8 cellular contexts compared by ENCODE assay signal in the genomic region with DNA sequence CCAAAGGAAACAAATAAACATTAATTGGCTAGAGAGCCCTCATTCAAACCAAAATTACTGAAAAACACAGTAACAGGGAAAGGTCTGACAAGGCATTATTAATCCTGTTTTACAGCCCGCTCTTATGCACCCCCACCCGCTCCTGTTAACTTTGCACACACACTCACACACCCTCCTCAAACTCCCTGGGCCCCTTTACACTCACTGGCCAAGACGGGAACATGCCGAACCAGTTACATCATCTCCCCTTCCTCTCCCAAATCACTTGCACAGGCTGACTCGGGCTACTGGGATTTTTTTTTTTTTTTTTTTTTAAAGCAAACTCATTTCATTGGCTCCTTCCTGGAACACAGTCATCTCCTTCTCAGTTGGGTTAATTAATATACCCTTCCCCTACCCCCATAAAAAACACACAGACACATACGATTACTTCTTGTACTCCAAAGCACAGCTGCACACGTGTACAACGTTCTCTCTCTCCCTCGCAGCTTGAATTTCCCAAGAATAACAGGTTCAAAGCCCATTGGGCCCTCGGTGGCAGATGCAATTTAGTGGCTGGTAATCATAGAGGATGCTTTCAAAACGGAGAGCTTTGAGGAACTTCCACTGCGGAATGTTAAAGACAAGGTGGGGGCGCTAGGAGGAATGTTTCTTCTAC. TPM values are rescaled to one million over a fixed set of nuclear protein-coding genes. Genes with fewer than 3 reads are reported as not detected.
DNase-seq lines count a peak whose midpoint lies in the region; ATAC-seq and TF ChIP-seq lines count a peak whose summit lies in the region.

No MANE protein-coding gene starts in this region.

- TF ChIP-seq EP300 in tibial nerve (IDR thresholded peaks at IDR 0.05): peak; percentile 72 to 94

- H3K9me3 ChIP-seq in A673 (ENCODE audit: low read depth, low read length, poor library complexity, severe bottlenecking): no peaks in the 10 kb centered on the region
- no peaks in the 10 kb centered on the region for H3K9me3 ChIP-seq in left lung
- no peaks in the 10 kb centered on the region for H3K9me3 ChIP-seq in tibial nerve

- TF ChIP-seq CTCF in A673 (conservative IDR thresholded peaks at IDR 0.05; ENCODE audit: low read depth, low read length) (no peak), brain microvascular endothelial cell (IDR thresholded peaks at IDR 0.05; ENCODE audit: low read depth, low read length, missing control alignments) (no peak), left lung (IDR thresholded peaks at IDR 0.05) (no peak), tibial nerve (IDR thresholded peaks at IDR 0.05) (no peak)

- 28 to 33% methylated on average over 13 of the region's 13 CpGs for WGBS in tibial nerve, 2 donors

- BruUV-seq in A673 (replicated peaks; lab: Mats Ljungman, UMichigan): no TSS peak

- H3K4me1 ChIP-seq in A673 (ENCODE audit: insufficient read depth, low read length, poor library complexity, severe bottlenecking) (peaks cover 62% of the 10 kb centered on the region), left lung (peaks cover 34 to 96% of the 10 kb centered on the region in 2 donors), tibial nerve (peaks cover 0 to 93% (median 66%) of the 10 kb centered on the region in 4 donors)

- in situ Hi-C loops in brain microvascular endothelial cell (cut with HindIII; ENCODE audit: low pct_ligation_motif_present, low sequenced_read_pairs): no loop called here

- CTCF ChIA-PET in A673 (lab: Charles Lee): no interaction called here

- H3K36me3 ChIP-seq in A673 (ENCODE audit: insufficient read depth, low read length, poor library complexity, severe bottlenecking): no peaks in the 10 kb centered on the region
- peaks cover 16% of the 10 kb centered on the region for H3K36me3 ChIP-seq in brain microvascular endothelial cell (replicated peaks)
- H3K36me3 ChIP-seq in left lung: no peaks in the 10 kb centered on the region
- no peaks in the 10 kb centered on the region for H3K36me3 ChIP-seq in tibial nerve

- no peaks in the 10 kb centered on the region for H3K27me3 ChIP-seq in A673 (replicated peaks; ENCODE audit: insufficient read depth, low read depth, low read length, poor library complexity)
- no peaks in the 10 kb centered on the region for H3K27me3 ChIP-seq in brain microvascular endothelial cell (replicated peaks)
- no peaks in the 10 kb centered on the region for H3K27me3 ChIP-seq in left lung
- no peaks in the 10 kb centered on the region for H3K27me3 ChIP-seq in tibial nerve

- intact Hi-C loops in A673 (cut with micrococcal nuclease; ENCODE audit: unreplicated experiment) (no loop called here), left lung (cut with DNase I) (no loop called here)

- peak overlapping the region; percentile 82 for H3K27ac ChIP-seq in A673 (ENCODE audit: low read depth, low read length, poor library complexity, severe bottlenecking)
- peak overlapping the region; percentile 57 for H3K27ac ChIP-seq in brain microvascular endothelial cell
- peak overlapping the region; percentile 61 to 81 for H3K27ac ChIP-seq in left lung
- H3K27ac ChIP-seq in tibial nerve: peak overlapping the region; percentile 58 to 92 (median 80)

- H3K4me3 ChIP-seq in A673 (ENCODE audit: low read depth, low read length, poor library complexity, severe bottlenecking) (peak overlapping the region; percentile 15), brain microvascular endothelial cell (ENCODE audit: low read depth, low read length) (no peak overlapping the region), left lung (no peak overlapping the region), tibial nerve (no peak overlapping the region)

- DNase-seq in A673 (ENCODE audit: low spot score) (peak; percentile 92), NCI-H1105 (lab: John Stamatoyannopoulos, UW) (peak; percentile 89), brain microvascular endothelial cell (peak; percentile 73), left lung (peak in 1 of 2 donors; percentile 64), tibial nerve (ENCODE audit: low spot score in 2 of 2) (peak; percentile 58 to 89), amniotic stem cell (lab: John Stamatoyannopoulos, UW) (no peak), DMS153 treated with DMSO at 0.1 percent for 48 hours (lab: John Stamatoyannopoulos, UW; ENCODE audit: unreplicated experiment) (no peak), NCI-H1092 (lab: John Stamatoyannopoulos, UW) (no peak)

- ATAC-seq in left lung: peak; percentile 86

- TF ChIP-seq POLR2A in tibial nerve (IDR thresholded peaks at IDR 0.05): no peak

- POLR2A ChIA-PET in A673 (lab: Charles Lee; ENCODE audit: low non-redundant PET): interaction anchor here (0.5 kb wide), 1 partner anchor 32 kb away, joined by 3 read pairs; a partner anchor contains a TSS

RNA-seq across cellular contexts. Expression of a gene that starts 31.8 kb away (rescaled TPM):
- total RNA-seq in A673 (2021) (15.3 and 16.4 TPM in 2 replicates), left lung (10 to 100 TPM; 31.0 to 41.8 TPM), tibial nerve (10 to 100 TPM; 25.8 to 55.3 (median 37.1) TPM)

Comparison
In these comparisons a context has a peak if more than half of its experiments do, and no peak if none do; other contexts are left out.
1. DNase-seq: peak in A673 (single experiment), NCI-H1105 (single experiment), brain microvascular endothelial cell (single experiment) and tibial nerve (2 of 2); none in amniotic stem cell (single experiment), DMS153 treated with DMSO at 0.1 percent for 48 hours (single experiment) and NCI-H1092 (single experiment).
2. Peak in every context shown above with its lines, with median percentiles within 50 percentile points of each other: H3K27ac ChIP-seq.